1 cellular context compared by ENCODE assay signal in genomic region chr20:36113015-36113414, GRCh38.
TF ChIP-seq lines count a peak whose summit lies in the region.

No MANE protein-coding gene starts in this region.

TF ChIP-seq in IMR-90, 13 proteins besides CTCF, POLR2A, EP300 and RAD21 (continued from another document):
- TF ChIP-seq USF2 (IDR thresholded peaks at IDR 0.05; ENCODE audit: low read depth, low read length), result no peak
- no peak for TF ChIP-seq ELK1 (IDR thresholded peaks at IDR 0.05; ENCODE audit: borderline replicate concordance, low read depth, low read length)
- TF ChIP-seq RCOR1 (IDR thresholded peaks at IDR 0.05; ENCODE audit: insufficient replicate concordance, low read length), result no peak
- no peak for TF ChIP-seq CEBPB (IDR thresholded peaks at IDR 0.05; ENCODE audit: low read depth, low read length)
- no peak for TF ChIP-seq BHLHE40 (IDR thresholded peaks at IDR 0.05; ENCODE audit: low read depth, low read length)
- no peak for TF ChIP-seq NFE2L2 (IDR thresholded peaks at IDR 0.05; ENCODE audit: low read depth, low read length)
- no peak for TF ChIP-seq CHD1 (IDR thresholded peaks at IDR 0.05; ENCODE audit: low read depth, low read length)
